9 cellular contexts compared by ENCODE assay signal in the genomic region with DNA sequence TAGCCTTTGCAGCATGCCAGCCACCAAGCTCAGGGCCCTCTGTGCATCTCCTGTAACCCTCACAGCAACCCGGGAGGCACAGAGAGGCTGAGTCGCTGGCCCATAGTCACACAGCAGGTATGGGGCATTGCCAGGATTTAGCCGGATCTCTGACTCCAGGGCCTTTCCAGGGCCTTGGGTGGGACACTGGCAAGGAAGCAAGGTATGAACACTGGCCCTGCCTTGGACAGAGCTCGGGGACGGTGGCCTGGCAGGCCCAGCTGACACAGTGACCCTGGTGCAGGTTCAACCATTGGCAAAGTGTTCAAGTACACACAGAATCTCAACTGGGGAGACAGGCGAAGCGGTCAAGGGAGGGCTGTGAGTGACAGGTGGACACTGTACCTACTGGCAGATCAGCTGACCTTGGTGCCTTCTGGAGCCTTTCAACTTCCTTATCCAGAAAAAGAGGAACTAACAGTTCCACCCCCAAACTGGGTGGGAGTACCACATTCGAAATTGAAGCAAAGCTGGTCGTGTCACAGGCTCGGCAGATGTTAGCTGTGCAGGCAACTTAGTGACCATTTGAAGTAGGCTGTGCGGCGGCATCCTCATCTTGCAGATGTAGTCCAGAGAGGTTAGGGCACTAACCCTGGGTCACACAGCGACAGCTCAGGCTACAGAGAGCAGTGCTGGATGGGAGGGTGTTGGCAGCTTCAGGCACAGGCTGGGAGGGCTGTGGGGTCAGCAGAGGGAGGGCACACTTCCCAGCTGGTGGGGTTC.
A peak's percentile ranks its signal among the peaks of the same experiment; 100 is the strongest.
DNase-seq lines count a peak whose midpoint lies in the region; ATAC-seq and TF ChIP-seq lines count a peak whose summit lies in the region.
"Had no signal": no experiment of that assay in that cellular context is flagged by ENCODE, and none has a peak within 500 bp of the region (broad histone marks: within the 10 kb centered on the region; RNA-seq: fewer than 3 reads in every experiment).

No MANE protein-coding gene starts in this region.

- no peak overlapping the region for H3K4me3 ChIP-seq in mammary epithelial cell (replicated peaks in 1 of 3; ENCODE audit: insufficient read depth in 1 of 3, low read depth in 2 of 3, low read length in 3 of 3)
- H3K4me3 ChIP-seq in naive thymus-derived CD4-positive, alpha-beta T cell (ENCODE audit: low read length) = no peak overlapping the region

- POLR2A ChIA-PET in naive thymus-derived CD4-positive, alpha-beta T cell (lab: Charles Lee) = interaction anchor here (0.7 to 66.9 kb wide), 14 partner anchors 3 to 103 kb away, joined by 3 to 3353 read pairs (median 6); no protein-coding TSS in a partner anchor

- H3K36me3 Mint-ChIP-seq in CD14-positive monocyte = peaks cover 8 to 33% of the 10 kb centered on the region in 2 donors
- peaks cover 0 to 14% (median 0%) of the 10 kb centered on the region in 5 donors for H3K36me3 Mint-ChIP-seq in naive thymus-derived CD4-positive, alpha-beta T cell
- H3K36me3 Mint-ChIP-seq in activated CD8-positive, alpha-beta memory T cell treated with anti-CD3 and anti-CD28 coated beads, Interleukin-2, amount 10 ng/mL, durations not matched to agents 7 days and 5 days = no peaks in the 10 kb centered on the region

- intact Hi-C loops in CD14-positive monocyte (cut with micrococcal nuclease) (loop anchor here (5.0 kb wide), 2 partner anchors 34 to 96 kb away; no protein-coding TSS in a partner anchor), mammary epithelial cell (cut with micrococcal nuclease) (no loop called here)
- intact Hi-C loops in naive thymus-derived CD4-positive, alpha-beta T cell (cut with micrococcal nuclease) = no loop called here

- peaks cover 99% of the 10 kb centered on the region for H3K79me2 ChIP-seq in mammary epithelial cell (ENCODE audit: insufficient read depth, low read length)

- H3K9ac ChIP-seq in mammary epithelial cell (ENCODE audit: insufficient read depth, low read length) = peak overlapping the region; percentile 10

- DNase-seq in CD14-positive monocyte (ENCODE audit: low spot score) (peak; percentile 72), NOMO-1 treated with DMSO at 0.1 percent for 48 hours (lab: John Stamatoyannopoulos, UW; ENCODE audit: unreplicated experiment) (peak; percentile 93), mammary epithelial cell (no peak), ecto neural progenitor cell (ENCODE audit: low spot score) (no peak)
- DNase-seq in naive thymus-derived CD4-positive, alpha-beta T cell = no peak
- DNase-seq in stimulated activated naive CD8-positive, alpha-beta T cell treated with anti-CD3 and anti-CD28 coated beads, Interleukin-15, amount 100 ng/mL, for 72 hours = no peak
- no peak for DNase-seq in stimulated activated naive CD4-positive, alpha-beta T cell treated with Interleukin-2 at 50 U/mL for 16 hours (lab: John Stamatoyannopoulos, UW)
- DNase-seq in activated CD8-positive, alpha-beta memory T cell treated with anti-CD3 and anti-CD28 coated beads, Interleukin-2, amount 10 ng/mL, durations not matched to agents 7 days and 5 days = no peak
- DNase-seq: NCI-H2081 treated with DMSO at 0.1 percent for 48 hours had no signal

- peaks cover 6% of the 10 kb centered on the region for H4K20me1 ChIP-seq in mammary epithelial cell (ENCODE audit: insufficient read depth, low read length)

- H3K27ac ChIP-seq in mammary epithelial cell (ENCODE audit: insufficient read depth, low read depth, low read length) = peak overlapping the region; percentile 54
- H3K27ac ChIP-seq in naive thymus-derived CD4-positive, alpha-beta T cell (ENCODE audit: low read depth, low read length) = peak overlapping the region; percentile 35

- no TSS peak for BruUV-seq in mammary epithelial cell (replicated peaks; lab: Mats Ljungman, UMichigan)

- TF ChIP-seq CTCF in CD14-positive monocyte (IDR thresholded peaks at IDR 0.05) (no peak), mammary epithelial cell (conservative IDR thresholded peaks at IDR 0.05 in 1 of 2, IDR thresholded peaks at IDR 0.05 in 1 of 2; ENCODE audit: extremely low read depth in 1 of 2, insufficient read depth in 1 of 2, low read depth in 1 of 2, low read length in 2 of 2) (no peak)

- H3K4me1 Mint-ChIP-seq in CD14-positive monocyte = peaks cover 87% of the 10 kb centered on the region
- H3K4me1 Mint-ChIP-seq in naive thymus-derived CD4-positive, alpha-beta T cell = peaks cover 46 to 93% (median 76%) of the 10 kb centered on the region in 7 donors
- H3K4me1 Mint-ChIP-seq in stimulated activated naive CD8-positive, alpha-beta T cell treated with anti-CD3 and anti-CD28 coated beads, Interleukin-15, amount 100 ng/mL, for 72 hours = peaks cover 99% of the 10 kb centered on the region
- peaks cover 55% of the 10 kb centered on the region for H3K4me1 Mint-ChIP-seq in activated CD8-positive, alpha-beta memory T cell treated with anti-CD3 and anti-CD28 coated beads, Interleukin-2, amount 10 ng/mL, durations not matched to agents 7 days and 5 days

- H3K4me1 ChIP-seq in mammary epithelial cell (ENCODE audit: insufficient read depth, low read length) = peaks cover 72% of the 10 kb centered on the region
- H3K4me1 ChIP-seq in naive thymus-derived CD4-positive, alpha-beta T cell (ENCODE audit: control insufficient read depth in 2 of 2, insufficient read depth in 2 of 2, low read length in 2 of 2) = peaks cover 51 to 84% of the 10 kb centered on the region in 2 donors

- dilution Hi-C loops in mammary epithelial cell (cut with HindIII; ENCODE audit: low sequenced_read_pairs) = no loop called here

- 77% methylated on average over 13 of the region's 13 CpGs for WGBS in mammary epithelial cell (ENCODE audit: low coverage, missing lambda C conversion rate)

- no peaks in the 10 kb centered on the region for H3K9me3 Mint-ChIP-seq in CD14-positive monocyte
- peaks cover 0 to 3% (median 0%) of the 10 kb centered on the region in 11 donors for H3K9me3 Mint-ChIP-seq in naive thymus-derived CD4-positive, alpha-beta T cell
- no peaks in the 10 kb centered on the region for H3K9me3 Mint-ChIP-seq in stimulated activated naive CD8-positive, alpha-beta T cell treated with anti-CD3 and anti-CD28 coated beads, Interleukin-15, amount 100 ng/mL, for 72 hours
- H3K9me3 Mint-ChIP-seq in activated CD8-positive, alpha-beta memory T cell treated with anti-CD3 and anti-CD28 coated beads, Interleukin-2, amount 10 ng/mL, durations not matched to agents 7 days and 5 days (ENCODE audit: low read depth) = no peaks in the 10 kb centered on the region

- H3K27me3 Mint-ChIP-seq in CD14-positive monocyte (ENCODE audit: low read depth in 3 of 3) = no peaks in the 10 kb centered on the region
- no peaks in the 10 kb centered on the region for H3K27me3 Mint-ChIP-seq in naive thymus-derived CD4-positive, alpha-beta T cell
- no peaks in the 10 kb centered on the region for H3K27me3 Mint-ChIP-seq in stimulated activated naive CD8-positive, alpha-beta T cell treated with anti-CD3 and anti-CD28 coated beads, Interleukin-15, amount 100 ng/mL, for 72 hours
- no peaks in the 10 kb centered on the region for H3K27me3 Mint-ChIP-seq in activated CD8-positive, alpha-beta memory T cell treated with anti-CD3 and anti-CD28 coated beads, Interleukin-2, amount 10 ng/mL, durations not matched to agents 7 days and 5 days

- no peaks in the 10 kb centered on the region for H3K27me3 ChIP-seq in mammary epithelial cell (ENCODE audit: insufficient read depth, low read length)
- H3K27me3 ChIP-seq in naive thymus-derived CD4-positive, alpha-beta T cell (ENCODE audit: control insufficient read depth in 2 of 2, insufficient read depth in 2 of 2, low read length in 2 of 2) = no peaks in the 10 kb centered on the region

- H3K4me2 ChIP-seq in mammary epithelial cell (ENCODE audit: insufficient read depth, low read depth, low read length) = peak overlapping the region; percentile 25

- H3K9me3 ChIP-seq in mammary epithelial cell (replicated peaks; ENCODE audit: insufficient read depth, low read length) = no peaks in the 10 kb centered on the region
- H3K9me3 ChIP-seq in naive thymus-derived CD4-positive, alpha-beta T cell (ENCODE audit: control insufficient read depth in 2 of 3, low read length in 3 of 3) = no peaks in the 10 kb centered on the region

- peaks cover 6% of the 10 kb centered on the region for H3K36me3 ChIP-seq in mammary epithelial cell (ENCODE audit: insufficient read depth, low read length)
- peaks cover 0 to 12% (median 0%) of the 10 kb centered on the region in 3 experiments for H3K36me3 ChIP-seq in naive thymus-derived CD4-positive, alpha-beta T cell (ENCODE audit: control insufficient read depth in 2 of 3, insufficient read depth in 3 of 3, low read length in 3 of 3)

- no peak overlapping the region for H2AFZ ChIP-seq in mammary epithelial cell (ENCODE audit: low read depth, low read length)

- H3K27ac Mint-ChIP-seq in CD14-positive monocyte = peak overlapping the region; percentile 75 to 95 (median 93)
- peak overlapping the region; percentile 59 to 96 (median 83) for H3K27ac Mint-ChIP-seq in naive thymus-derived CD4-positive, alpha-beta T cell
- H3K27ac Mint-ChIP-seq in stimulated activated naive CD8-positive, alpha-beta T cell treated with anti-CD3 and anti-CD28 coated beads, Interleukin-15, amount 100 ng/mL, for 72 hours = peak overlapping the region in 1 of 2 donors; percentile 62
- H3K27ac Mint-ChIP-seq in activated CD8-positive, alpha-beta memory T cell treated with anti-CD3 and anti-CD28 coated beads, Interleukin-2, amount 10 ng/mL, durations not matched to agents 7 days and 5 days = no peak overlapping the region

- ATAC-seq in naive thymus-derived CD4-positive, alpha-beta T cell = peak; percentile 36
- no peak for ATAC-seq in stimulated activated naive CD8-positive, alpha-beta T cell treated with anti-CD3 and anti-CD28 coated beads, Interleukin-15, amount 100 ng/mL, for 72 hours
- no peak for ATAC-seq in activated CD8-positive, alpha-beta memory T cell treated with anti-CD3 and anti-CD28 coated beads, Interleukin-2, amount 10 ng/mL, durations not matched to agents 7 days and 5 days

- H3K4me3 Mint-ChIP-seq in CD14-positive monocyte = peak overlapping the region; percentile 62 to 82
- peak overlapping the region in 5 of 10 donors; percentile 32 to 93 (median 49) for H3K4me3 Mint-ChIP-seq in naive thymus-derived CD4-positive, alpha-beta T cell
- H3K4me3 Mint-ChIP-seq in stimulated activated naive CD8-positive, alpha-beta T cell treated with anti-CD3 and anti-CD28 coated beads, Interleukin-15, amount 100 ng/mL, for 72 hours = peak overlapping the region in 1 of 2 donors; percentile 40
- H3K4me3 Mint-ChIP-seq in activated CD8-positive, alpha-beta memory T cell treated with anti-CD3 and anti-CD28 coated beads, Interleukin-2, amount 10 ng/mL, durations not matched to agents 7 days and 5 days = no peak overlapping the region

- in situ Hi-C loops in mammary epithelial cell (cut with MboI; ENCODE audit: low sequenced_read_pairs in 2 of 2) = loop anchor here in 1 of 2 donors (5.0 to 10.0 kb wide), 3 partner anchors 44 to 103 kb away; no protein-coding TSS in a partner anchor

- CTCF ChIA-PET in mammary epithelial cell (lab: Charles Lee; ENCODE audit: low non-redundant PET) = no interaction called here
- CTCF ChIA-PET in naive thymus-derived CD4-positive, alpha-beta T cell (lab: Charles Lee) = interaction anchor here (1.1 to 8.9 kb wide), 20 partner anchors 11 to 98 kb away, joined by 3 to 114 read pairs (median 6); no protein-coding TSS in a partner anchor
- CTCF ChIA-PET in activated CD8-positive, alpha-beta memory T cell treated with anti-CD3 and anti-CD28 coated beads, Interleukin-2, amount 10 ng/mL, durations not matched to agents 7 days and 5 days (lab: Charles Lee) = interaction anchor here (1.1 to 9.1 kb wide), 14 partner anchors 12 to 97 kb away, joined by 3 to 126 read pairs (median 14); no protein-coding TSS in a partner anchor

Comparison
In these comparisons a context has a peak if more than half of its experiments do, and no peak if none do; other contexts are left out.
1. DNase-seq: peak in CD14-positive monocyte (single experiment) and NOMO-1 treated with DMSO at 0.1 percent for 48 hours (single experiment); none in mammary epithelial cell (single experiment), naive thymus-derived CD4-positive, alpha-beta T cell (0 of 9), stimulated activated naive CD8-positive, alpha-beta T cell treated with anti-CD3 and anti-CD28 coated beads, Interleukin-15, amount 100 ng/mL, for 72 hours (0 of 2), stimulated activated naive CD4-positive, alpha-beta T cell treated with Interleukin-2 at 50 U/mL for 16 hours (single experiment), ecto neural progenitor cell (single experiment) and activated CD8-positive, alpha-beta memory T cell treated with anti-CD3 and anti-CD28 coated beads, Interleukin-2, amount 10 ng/mL, durations not matched to agents 7 days and 5 days (single experiment).
2. intact Hi-C loops: an anchor here in CD14-positive monocyte (5.0 kb wide); none called in mammary epithelial cell and naive thymus-derived CD4-positive, alpha-beta T cell.